Comparison of ENCODE assay signal across 25 cellular contexts in genomic region chr2:79099140-79099686, GRCh38. TPM values are rescaled to one million over a fixed set of nuclear protein-coding genes. Genes with fewer than 3 reads are reported as not detected.
"Had no signal": no experiment of that assay in that cellular context is flagged by ENCODE, and none has a peak within 500 bp of the region (broad histone marks: within the 10 kb centered on the region; RNA-seq: fewer than 3 reads in every experiment).

No MANE protein-coding gene starts in this region.

- H3K36me3 Mint-ChIP-seq: activated naive CD8-positive, alpha-beta T cell; T-cell had no signal

- ATAC-seq: activated CD4-positive, alpha-beta T cell treated with anti-CD3 and anti-CD28 coated beads for 36 hours; activated T-helper 17 cell treated with anti-CD3 and anti-CD28 coated beads, Interleukin-2, amount 50 U/mL, for 72 hours; T-cell had no signal

- H3K27ac ChIP-seq: VCaP had no signal

- H3K27ac Mint-ChIP-seq: activated CD4-positive, alpha-beta memory T cell treated with anti-CD3 and anti-CD28 coated beads, Interleukin-2, amount 10 ng/mL, durations not matched to agents 7 days and 5 days; activated CD4-positive, alpha-beta T cell treated with anti-CD3 and anti-CD28 coated beads for 36 hours; activated naive CD4-positive, alpha-beta T cell treated with anti-CD3 and anti-CD28 coated beads for 36 hours; activated naive CD8-positive, alpha-beta T cell; activated T-helper 17 cell treated with anti-CD3 and anti-CD28 coated beads, Interleukin-2, amount 50 U/mL, for 72 hours; T-cell had no signal

- H3K4me1 Mint-ChIP-seq: activated CD4-positive, alpha-beta memory T cell treated with anti-CD3 and anti-CD28 coated beads, Interleukin-2, amount 10 ng/mL, durations not matched to agents 7 days and 5 days; activated CD4-positive, alpha-beta T cell treated with anti-CD3 and anti-CD28 coated beads for 36 hours; activated T-helper 17 cell treated with anti-CD3 and anti-CD28 coated beads, Interleukin-2, amount 50 U/mL, for 72 hours; T-cell had no signal

- H3K27me3 Mint-ChIP-seq: activated CD4-positive, alpha-beta memory T cell treated with anti-CD3 and anti-CD28 coated beads, Interleukin-2, amount 10 ng/mL, durations not matched to agents 7 days and 5 days; activated CD4-positive, alpha-beta T cell treated with anti-CD3 and anti-CD28 coated beads for 36 hours; activated naive CD8-positive, alpha-beta T cell; activated T-helper 17 cell treated with anti-CD3 and anti-CD28 coated beads, Interleukin-2, amount 50 U/mL, for 72 hours; T-cell had no signal

- H3K4me3 Mint-ChIP-seq: activated CD4-positive, alpha-beta memory T cell treated with anti-CD3 and anti-CD28 coated beads, Interleukin-2, amount 10 ng/mL, durations not matched to agents 7 days and 5 days; activated CD4-positive, alpha-beta T cell treated with anti-CD3 and anti-CD28 coated beads for 36 hours; activated naive CD4-positive, alpha-beta T cell treated with anti-CD3 and anti-CD28 coated beads for 36 hours; activated naive CD8-positive, alpha-beta T cell; activated T-helper 17 cell treated with anti-CD3 and anti-CD28 coated beads, Interleukin-2, amount 50 U/mL, for 72 hours; T-cell had no signal

- DNase-seq: activated CD4-positive, alpha-beta memory T cell treated with anti-CD3 and anti-CD28 coated beads, Interleukin-2, amount 10 ng/mL, durations not matched to agents 7 days and 5 days; activated CD4-positive, alpha-beta T cell treated with anti-CD3 and anti-CD28 coated beads for 36 hours; activated CD4-positive, alpha-beta T cell treated with anti-CD3 and anti-CD28 coated beads, Interleukin-2, amount 50 U/mL, for 1 hour; activated gamma-delta T cell; activated naive CD4-positive, alpha-beta T cell treated with anti-CD3 and anti-CD28 coated beads for 36 hours; activated T-cell treated with anti-CD3 and anti-CD28 coated beads for 4 hours; activated T-cell treated with anti-CD3 and anti-CD28 coated beads, Interleukin-2, amount 50 U/mL, for 48 hours; cerebellar nuclear complex; NCI-H1048; NCI-H1930; NCI-H2171; NCI-H345; NCI-H510A; NCI-H526 treated with DMSO at 0.1 percent for 48 hours; NCI-H82; SIG-M5; T-cell; T-helper 2 cell; T1000 had no signal

RNA-seq across cellular contexts. Expression of gene REG1B, which starts 11.4 kb away (rescaled TPM):
- total RNA-seq: activated CD4-positive, alpha-beta memory T cell treated with anti-CD3 and anti-CD28 coated beads, Interleukin-2, amount 10 ng/mL, durations not matched to agents 7 days and 5 days; activated CD4-positive, alpha-beta T cell treated with anti-CD3 and anti-CD28 coated beads for 36 hours; activated CD8-positive, alpha-beta memory T cell treated with anti-CD3 and anti-CD28 coated beads for 36 hours; activated naive CD4-positive, alpha-beta T cell treated with anti-CD3 and anti-CD28 coated beads for 36 hours; activated T-helper 17 cell treated with anti-CD3 and anti-CD28 coated beads, Interleukin-2, amount 50 U/mL, for 72 hours; cardiac septum; MCF 10A had no signal

RNA-seq across cellular contexts. Expression of gene REG1A, which starts 21.1 kb away (rescaled TPM):
- total RNA-seq: activated CD4-positive, alpha-beta memory T cell treated with anti-CD3 and anti-CD28 coated beads, Interleukin-2, amount 10 ng/mL, durations not matched to agents 7 days and 5 days; activated CD4-positive, alpha-beta T cell treated with anti-CD3 and anti-CD28 coated beads for 36 hours; activated CD8-positive, alpha-beta memory T cell treated with anti-CD3 and anti-CD28 coated beads for 36 hours; activated naive CD4-positive, alpha-beta T cell treated with anti-CD3 and anti-CD28 coated beads for 36 hours; activated T-helper 17 cell treated with anti-CD3 and anti-CD28 coated beads, Interleukin-2, amount 50 U/mL, for 72 hours; cardiac septum; MCF 10A had no signal
